ENCODE assay signal across 8 cellular contexts in the genomic region with DNA sequence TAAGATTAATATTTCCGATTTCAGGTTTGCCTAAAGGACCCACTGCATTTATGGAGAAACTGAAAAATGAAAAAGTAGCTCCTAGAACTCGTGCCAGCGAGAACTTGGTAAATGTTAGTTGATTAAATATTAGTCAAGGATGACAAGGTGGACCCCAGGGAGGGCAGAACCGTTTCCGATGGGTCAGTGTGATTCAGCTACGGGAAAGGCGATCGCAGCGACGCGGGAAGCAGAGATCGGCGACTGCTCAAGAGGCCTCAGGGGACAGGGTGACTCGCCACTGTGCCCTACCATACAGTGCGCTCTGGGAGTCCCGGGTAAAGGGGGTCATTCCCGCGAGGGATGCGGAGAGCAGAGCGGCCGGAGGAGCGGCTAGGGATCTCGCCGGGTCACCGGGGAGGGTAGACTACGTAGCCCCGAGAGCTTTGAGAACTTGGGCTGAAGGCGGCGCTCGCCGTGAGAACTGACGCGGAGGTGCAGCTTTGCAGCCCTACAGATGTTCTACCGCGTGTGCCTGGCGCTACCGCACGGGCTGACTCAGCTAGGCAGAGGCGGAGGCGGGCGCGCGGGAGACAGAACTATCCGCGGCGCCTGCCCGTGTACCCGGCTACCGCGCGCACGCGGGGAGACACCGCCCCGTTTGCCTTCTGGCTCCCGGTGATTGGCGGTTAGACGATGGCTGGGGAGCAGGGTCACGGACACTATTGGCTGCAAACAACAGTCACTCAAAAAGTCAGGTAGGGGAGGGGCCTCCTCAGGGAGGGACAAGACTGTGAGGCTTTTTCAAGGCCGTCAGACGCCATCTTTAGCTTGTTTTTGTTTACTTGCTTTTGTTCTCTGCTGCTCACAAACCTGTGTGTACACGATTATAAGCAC. TPM values are rescaled to one million over a fixed set of nuclear protein-coding genes. Genes with fewer than 3 reads are reported as not detected.
DNase-seq lines count a peak whose midpoint lies in the region; ATAC-seq and TF ChIP-seq lines count a peak whose summit lies in the region.

No MANE protein-coding gene starts in this region.

- no peaks in the 10 kb centered on the region for H3K27me3 Mint-ChIP-seq in activated CD8-positive, alpha-beta memory T cell treated with anti-CD3 and anti-CD28 coated beads, Interleukin-2, amount 10 ng/mL, durations not matched to agents 7 days and 5 days

- peak overlapping the region; percentile 93 for H3K4me3 Mint-ChIP-seq in activated CD8-positive, alpha-beta memory T cell treated with anti-CD3 and anti-CD28 coated beads, Interleukin-2, amount 10 ng/mL, durations not matched to agents 7 days and 5 days

- no peaks in the 10 kb centered on the region for H3K27me3 ChIP-seq in endocrine pancreas (ENCODE audit: control insufficient read depth, insufficient read depth, low read length)

- peaks cover 44% of the 10 kb centered on the region for H3K4me1 Mint-ChIP-seq in activated CD8-positive, alpha-beta memory T cell treated with anti-CD3 and anti-CD28 coated beads, Interleukin-2, amount 10 ng/mL, durations not matched to agents 7 days and 5 days

- TF ChIP-seq CTCF in GM20000 (IDR thresholded peaks at IDR 0.05; ENCODE audit: extremely low read depth, missing control alignments): no peak

- H3K9me3 Mint-ChIP-seq in activated CD8-positive, alpha-beta memory T cell treated with anti-CD3 and anti-CD28 coated beads, Interleukin-2, amount 10 ng/mL, durations not matched to agents 7 days and 5 days (ENCODE audit: low read depth): no peaks in the 10 kb centered on the region

- CTCF ChIA-PET in activated CD8-positive, alpha-beta memory T cell treated with anti-CD3 and anti-CD28 coated beads, Interleukin-2, amount 10 ng/mL, durations not matched to agents 7 days and 5 days (lab: Charles Lee): interaction anchor here (0.7 to 4.0 kb wide), 23 partner anchors 9 to 1529 kb away, joined by 3 to 57 read pairs (median 7); partner anchors contain the start of genes ACIN1, AJUBA, C14orf119 and CDH24

- peaks cover 1% of the 10 kb centered on the region for H3K36me3 Mint-ChIP-seq in activated CD8-positive, alpha-beta memory T cell treated with anti-CD3 and anti-CD28 coated beads, Interleukin-2, amount 10 ng/mL, durations not matched to agents 7 days and 5 days

- DNase-seq in COR-L47 (lab: John Stamatoyannopoulos, UW) (peak; percentile 98), GM20000 (ENCODE audit: low spot score) (peak; percentile 98), HT-29 (ENCODE audit: low spot score) (peak; percentile 92), NOMO-1 (lab: John Stamatoyannopoulos, UW; ENCODE audit: unreplicated experiment in 2 of 2) (peak; percentile 94 to 97), mesenteric fat pad (ENCODE audit: low spot score) (peak; percentile 98)
- DNase-seq in activated CD8-positive, alpha-beta memory T cell treated with anti-CD3 and anti-CD28 coated beads, Interleukin-2, amount 10 ng/mL, durations not matched to agents 7 days and 5 days: peak; percentile 98
- DNase-seq in stimulated activated CD8-positive, alpha-beta memory T cell treated with anti-CD3 and anti-CD28 coated beads, Interleukin-15, amount 100 ng/mL, for 24 hours (ENCODE audit: low read depth): peak; percentile 79

- H3K4me1 ChIP-seq in endocrine pancreas (ENCODE audit: control insufficient read depth, insufficient read depth, low read length): peaks cover 21% of the 10 kb centered on the region

- ATAC-seq in activated CD8-positive, alpha-beta memory T cell treated with anti-CD3 and anti-CD28 coated beads, Interleukin-2, amount 10 ng/mL, durations not matched to agents 7 days and 5 days: peak; percentile 97

- H3K9ac ChIP-seq in endocrine pancreas (ENCODE audit: control insufficient read depth, insufficient read depth, low read length): peak overlapping the region; percentile 91

- no peaks in the 10 kb centered on the region for H3K9me3 ChIP-seq in endocrine pancreas (ENCODE audit: control insufficient read depth, low read length)

- no peaks in the 10 kb centered on the region for H3K36me3 ChIP-seq in endocrine pancreas (ENCODE audit: control insufficient read depth, insufficient read depth, low read length)

- peak overlapping the region; percentile 96 for H3K27ac Mint-ChIP-seq in activated CD8-positive, alpha-beta memory T cell treated with anti-CD3 and anti-CD28 coated beads, Interleukin-2, amount 10 ng/mL, durations not matched to agents 7 days and 5 days

- peak overlapping the region; percentile 90 for H3K4me3 ChIP-seq in endocrine pancreas (ENCODE audit: control insufficient read depth, insufficient read depth, low read length)

RNA-seq across cellular contexts. Expression of gene C14orf93, which starts 3.2 kb away (rescaled TPM):
- total RNA-seq in HT-29 (2014; rRNA removed; shearing (Covaris generic)): 14.6 and 15.1 TPM in 2 replicates
- 10 to 100 TPM in 1 of 2 experiments, 1 to 10 TPM in 1; 9.0 to 12.6 TPM for total RNA-seq in activated CD8-positive, alpha-beta memory T cell treated with anti-CD3 and anti-CD28 coated beads, Interleukin-2, amount 10 ng/mL, durations not matched to agents 7 days and 5 days
- 4.9 TPM for total RNA-seq in mesenteric fat pad

RNA-seq across cellular contexts. Expression of gene AJUBA, which starts 24.4 kb away (rescaled TPM):
- total RNA-seq in HT-29 (2014; rRNA removed; shearing (Covaris generic)): 52.0 and 53.6 TPM in 2 replicates
- 1 to 10 TPM in 1 of 2 experiments, under 1 TPM in 1; 0.41 to 1.2 TPM for total RNA-seq in activated CD8-positive, alpha-beta memory T cell treated with anti-CD3 and anti-CD28 coated beads, Interleukin-2, amount 10 ng/mL, durations not matched to agents 7 days and 5 days
- 6.0 TPM for total RNA-seq in mesenteric fat pad

RNA-seq across cellular contexts. Expression of gene PSMB5, which starts 27.9 kb away (rescaled TPM):
- 198 and 205 TPM in 2 replicates for total RNA-seq in HT-29 (2014; rRNA removed; shearing (Covaris generic))
- total RNA-seq in activated CD8-positive, alpha-beta memory T cell treated with anti-CD3 and anti-CD28 coated beads, Interleukin-2, amount 10 ng/mL, durations not matched to agents 7 days and 5 days: 10 to 100 TPM; 66.7 to 95.3 TPM
- total RNA-seq in mesenteric fat pad: 113 TPM

RNA-seq across cellular contexts. Expression of gene PSMB11, which starts 35.2 kb away (rescaled TPM):
- total RNA-seq in HT-29 (2014; rRNA removed; shearing (Covaris generic)): not detected in 2 replicates
- not detected for total RNA-seq in activated CD8-positive, alpha-beta memory T cell treated with anti-CD3 and anti-CD28 coated beads, Interleukin-2, amount 10 ng/mL, durations not matched to agents 7 days and 5 days
- total RNA-seq in mesenteric fat pad: not detected

RNA-seq across cellular contexts. Expression of gene HAUS4, which starts 49.9 kb away (rescaled TPM):
- total RNA-seq in HT-29 (2014; rRNA removed; shearing (Covaris generic)): 28.5 and 29.4 TPM in 2 replicates
- total RNA-seq in activated CD8-positive, alpha-beta memory T cell treated with anti-CD3 and anti-CD28 coated beads, Interleukin-2, amount 10 ng/mL, durations not matched to agents 7 days and 5 days: 10 to 100 TPM; 57.0 to 77.9 TPM
- total RNA-seq in mesenteric fat pad: 20.8 TPM

Comparison
In these comparisons a context has a peak if more than half of its experiments do, and no peak if none do; other contexts are left out.
1. Peak in every context shown above with its lines: DNase-seq, ATAC-seq and H3K4me3 ChIP-seq.